In the genomic region with DNA sequence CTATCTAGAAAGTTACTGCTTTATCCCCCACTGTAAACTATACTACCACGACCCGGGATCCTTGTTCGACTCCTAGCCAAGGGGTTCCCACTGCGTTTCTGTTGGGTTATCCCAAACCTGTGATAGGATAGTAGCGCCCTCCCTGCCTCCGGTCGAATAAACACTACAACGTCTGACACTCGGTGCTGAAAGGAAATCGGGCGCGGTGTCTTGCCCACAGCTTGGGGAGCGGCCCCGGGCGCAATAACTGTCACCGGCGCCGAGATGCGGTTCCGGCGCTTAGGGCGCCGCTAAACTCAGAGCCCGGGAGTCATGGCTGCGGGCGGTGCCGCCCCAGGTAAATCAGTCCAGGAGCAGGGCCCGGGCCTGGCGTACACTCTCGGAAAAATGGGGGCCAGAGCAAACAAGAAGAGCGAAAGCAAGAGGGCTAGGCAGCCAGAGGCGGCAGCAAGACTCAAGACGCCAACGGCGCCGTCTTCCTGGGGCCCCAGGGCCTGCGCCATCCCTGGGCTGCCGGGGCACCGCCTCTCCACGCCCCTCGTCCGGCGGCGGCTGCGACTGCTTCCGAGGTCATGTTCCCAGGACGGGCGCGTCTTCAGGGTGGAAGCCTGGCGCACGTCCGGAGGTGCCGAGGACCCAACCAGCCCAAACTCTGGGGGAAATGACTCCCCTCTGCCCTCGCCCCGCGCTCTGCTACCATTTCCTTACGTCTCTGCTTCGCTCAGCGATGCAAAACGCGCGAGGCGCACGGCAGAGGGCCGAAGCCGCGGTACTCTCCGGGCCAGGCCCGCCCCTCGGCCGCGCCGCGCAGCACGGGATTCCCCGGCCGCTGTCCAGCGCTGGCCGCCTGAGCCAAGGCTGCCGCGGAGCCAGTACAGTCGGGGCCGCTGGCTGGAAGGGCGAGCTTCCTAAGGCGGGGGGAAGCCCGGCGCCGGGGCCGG, we compare ENCODE assay signal across 8 cellular contexts. TPM values are rescaled to one million over a fixed set of nuclear protein-coding genes. Genes with fewer than 3 reads are reported as not detected.
A peak's percentile ranks its signal among the peaks of the same experiment; 100 is the strongest.
DNase-seq lines count a peak whose midpoint lies in the region; ATAC-seq and TF ChIP-seq lines count a peak whose summit lies in the region.

A gene (plus strand): TSS at position 575 of the 941 bp plus-strand sequence. CDS start 87 bp downstream, at position 662.

- H3K4me1 Mint-ChIP-seq in activated CD4-positive, alpha-beta memory T cell treated with anti-CD3 and anti-CD28 coated beads, Interleukin-2, amount 10 ng/mL, durations not matched to agents 7 days and 5 days = peaks cover 45% of the 10 kb centered on the region

- peak within 1 kb of the TSS; percentile 92 for H3K4me3 Mint-ChIP-seq in activated CD4-positive, alpha-beta memory T cell treated with anti-CD3 and anti-CD28 coated beads, Interleukin-2, amount 10 ng/mL, durations not matched to agents 7 days and 5 days

- H3K27ac ChIP-seq in ectodermal cell (ENCODE audit: insufficient read depth, low read depth, low read length, poor library complexity, severe bottlenecking) (peak within 1 kb of the TSS; percentile 84), lung (ENCODE audit: low read depth in 1 of 2, low read length in 1 of 2) (peak within 1 kb of the TSS; percentile 87 to 100)

- peak within 1 kb of the TSS; percentile 96 for H3K27ac Mint-ChIP-seq in activated CD4-positive, alpha-beta memory T cell treated with anti-CD3 and anti-CD28 coated beads, Interleukin-2, amount 10 ng/mL, durations not matched to agents 7 days and 5 days

- CTCF ChIA-PET in activated CD4-positive, alpha-beta memory T cell treated with anti-CD3 and anti-CD28 coated beads, Interleukin-2, amount 10 ng/mL, durations not matched to agents 7 days and 5 days (lab: Charles Lee) = no interaction called here

- 0% methylated on average over 89 of the region's 89 CpGs for WGBS in ectodermal cell, 2 experiments
- WGBS in lung, 2 donors = 0% methylated on average over 74 to 88 of the region's 89 CpGs

- peak within 1 kb of the TSS; percentile 88 for H3K4me3 ChIP-seq in ectodermal cell (ENCODE audit: insufficient read depth, low read depth, low read length)
- H3K4me3 ChIP-seq in lung = peak within 1 kb of the TSS; percentile 98

- POLR2A ChIA-PET in activated CD4-positive, alpha-beta memory T cell treated with anti-CD3 and anti-CD28 coated beads, Interleukin-2, amount 10 ng/mL, durations not matched to agents 7 days and 5 days (lab: Charles Lee) = interaction anchor here (0.6 to 4.3 kb wide), 12 partner anchors 8 to 1954 kb away, joined by 3 to 34 read pairs (median 6); a partner anchor contains a TSS

- peak; percentile 84 for ATAC-seq in GM18909 (IDR thresholded peaks at IDR 0.05; ENCODE audit: poor library complexity, unreplicated experiment)
- ATAC-seq in HG03175 (IDR thresholded peaks at IDR 0.05; ENCODE audit: unreplicated experiment) = peak; percentile 78
- peak; percentile 93 for ATAC-seq in lung (ENCODE audit: insufficient read depth, low FRiP score)

- H3K4me1 ChIP-seq in ectodermal cell (ENCODE audit: control insufficient read depth, insufficient read depth, low read length) (peaks cover 3% of the 10 kb centered on the region), lung (ENCODE audit: control insufficient read depth in 2 of 2, insufficient read depth in 2 of 2, low read length in 2 of 2) (peaks cover 3 to 4% of the 10 kb centered on the region in 2 donors)

- no peaks in the 10 kb centered on the region for H3K9me3 ChIP-seq in ectodermal cell (ENCODE audit: control insufficient read depth, low read length)
- H3K9me3 ChIP-seq in lung (ENCODE audit: control insufficient read depth in 2 of 2, insufficient read depth in 1 of 2, low read length in 1 of 2) = no peaks in the 10 kb centered on the region

- H3K27me3 Mint-ChIP-seq in activated CD4-positive, alpha-beta memory T cell treated with anti-CD3 and anti-CD28 coated beads, Interleukin-2, amount 10 ng/mL, durations not matched to agents 7 days and 5 days = no peaks in the 10 kb centered on the region

- no peaks in the 10 kb centered on the region for H3K27me3 ChIP-seq in ectodermal cell (ENCODE audit: control insufficient read depth, insufficient read depth, low read length, poor library complexity, severe bottlenecking)
- H3K27me3 ChIP-seq in lung (ENCODE audit: control insufficient read depth, insufficient read depth) = no peaks in the 10 kb centered on the region

- peaks cover 8% of the 10 kb centered on the region for H3K36me3 ChIP-seq in ectodermal cell (ENCODE audit: control insufficient read depth, insufficient read depth, low read length)
- peaks cover 8% of the 10 kb centered on the region in 2 donors for H3K36me3 ChIP-seq in lung (ENCODE audit: control insufficient read depth in 2 of 2, insufficient read depth in 2 of 2, low read length in 2 of 2)

- TF ChIP-seq CTCF in lung (IDR thresholded peaks at IDR 0.05; ENCODE audit: control extremely low read depth, extremely low read depth) = no peak

- DNase-seq in AML-193 (lab: John Stamatoyannopoulos, UW) (peak; percentile 54 to 60), NCI-H748 (lab: John Stamatoyannopoulos, UW; ENCODE audit: unreplicated experiment) (peak; percentile 78), lung (ENCODE audit: low spot score) (peak; percentile 88)
- DNase-seq in activated CD4-positive, alpha-beta memory T cell treated with anti-CD3 and anti-CD28 coated beads, Interleukin-2, amount 10 ng/mL, durations not matched to agents 7 days and 5 days = peak; percentile 86
- peak; percentile 66 to 75 (median 68) for DNase-seq in stimulated activated CD4-positive, alpha-beta T cell treated with anti-CD3 and anti-CD28 coated beads, TNF-alpha, amount 100 ng/mL, for 48 hours (ENCODE audit: low read depth in 3 of 3)

- no peaks in the 10 kb centered on the region for H3K9me3 Mint-ChIP-seq in activated CD4-positive, alpha-beta memory T cell treated with anti-CD3 and anti-CD28 coated beads, Interleukin-2, amount 10 ng/mL, durations not matched to agents 7 days and 5 days

- H3K36me3 Mint-ChIP-seq in activated CD4-positive, alpha-beta memory T cell treated with anti-CD3 and anti-CD28 coated beads, Interleukin-2, amount 10 ng/mL, durations not matched to agents 7 days and 5 days (ENCODE audit: low read depth) = peaks cover 27% of the 10 kb centered on the region

RNA-seq across cellular contexts. Expression of the gene that starts here (rescaled TPM):
- 100 to 1,000 TPM; 267 to 282 TPM for total RNA-seq in activated CD4-positive, alpha-beta memory T cell treated with anti-CD3 and anti-CD28 coated beads, Interleukin-2, amount 10 ng/mL, durations not matched to agents 7 days and 5 days
- 130 TPM for polyA plus RNA-seq in ectodermal cell (2013, experiment 1 of 4)
- polyA plus RNA-seq in ectodermal cell (2013, experiment 2 of 4) = 124 TPM
- 102 TPM for polyA plus RNA-seq in ectodermal cell (2013, experiment 3 of 4)
- polyA plus RNA-seq in ectodermal cell (2013, experiment 4 of 4) = 102 TPM
- total RNA-seq in lung = 10 to 100 TPM; 71.8 to 74.0 TPM
- polyA plus RNA-seq in lung = 10 to 100 TPM; 40.7 to 67.8 TPM

Comparison
In these comparisons a context has a peak if more than half of its experiments do, and no peak if none do; other contexts are left out.
1. Peak in every context shown above with its lines: DNase-seq, ATAC-seq, H3K4me3 ChIP-seq and H3K27ac ChIP-seq.